ENCODE assay signal across 26 cellular contexts in genomic region chr10:76202777-76203176, GRCh38.
DNase-seq lines count a peak whose midpoint lies in the region; FAIRE-seq and TF ChIP-seq lines count a peak whose summit lies in the region.
"Had no signal": no experiment of that assay in that cellular context is flagged by ENCODE, and none has a peak within 500 bp of the region (broad histone marks: within the 10 kb centered on the region; RNA-seq: fewer than 3 reads in every experiment).

No MANE protein-coding gene starts in this region.

- no peak overlapping the region for H2AFZ ChIP-seq in neural cell (ENCODE audit: low read depth, low read length)
- H2AFZ ChIP-seq: neural progenitor cell had no signal

- no peaks in the 10 kb centered on the region for H3K9me3 Mint-ChIP-seq in activated naive CD8-positive, alpha-beta T cell treated with anti-CD3 and anti-CD28 coated beads for 36 hours
- H3K9me3 Mint-ChIP-seq: activated naive CD4-positive, alpha-beta T cell treated with anti-CD3 and anti-CD28 coated beads, Interleukin-2, amount 50 U/mL, for 72 hours; activated T-cell treated with anti-CD3 and anti-CD28 coated beads, Interleukin-2, amount 50 U/mL, for 4 hours; central memory CD8-positive, alpha-beta T cell; effector memory CD8-positive, alpha-beta T cell; mesothelial cell of epicardium; stimulated activated memory B cell treated with anti-CD40 and anti-IgM and Interleukin-4, amounts not matched to agents 10 μg/mL and 1 μg/mL and 100 μg/mL, for 72 hours; T-helper 1 cell treated with Interleukin-12 subunit alpha and Interleukin-12 subunit beta and Interleukin-4 antibody, amounts not matched to agents 30 μg/mL and 1 μg/mL, for 36 hours had no signal

- H3K36me3 ChIP-seq in neural cell (ENCODE audit: insufficient read depth, low read length) (no peaks in the 10 kb centered on the region), BE2C (no peaks in the 10 kb centered on the region)
- H3K36me3 ChIP-seq: neural progenitor cell had no signal

- H4K20me1 ChIP-seq in neural cell (ENCODE audit: insufficient read depth): no peaks in the 10 kb centered on the region

- H3K79me2 ChIP-seq in neural cell (replicated peaks; ENCODE audit: insufficient read depth, low read length): no peaks in the 10 kb centered on the region

- FAIRE-seq in GM12891 (lab: Jason Lieb, UNC): no peak

- no peak for TF ChIP-seq POLR2A in GM12891 (IDR thresholded peaks at IDR 0.05; ENCODE audit: low read depth, low read length)

- TF ChIP-seq CTCF in AG10803 (conservative IDR thresholded peaks at IDR 0.05; ENCODE audit: low read length): no peak
- no peak for TF ChIP-seq CTCF in neural cell (IDR thresholded peaks at IDR 0.05; ENCODE audit: poor library complexity, severe bottlenecking)
- no peak for TF ChIP-seq CTCF in BE2C (IDR thresholded peaks at IDR 0.05; ENCODE audit: low read depth, low read length)

- no peak overlapping the region for H3K27ac ChIP-seq in neural cell (ENCODE audit: low read length)
- H3K27ac ChIP-seq: neural progenitor cell had no signal

- no peaks in the 10 kb centered on the region for H3F3A ChIP-seq in neural cell (ENCODE audit: insufficient read depth, low read length, poor library complexity, severe bottlenecking)

- H3K4me2 ChIP-seq in neural cell (ENCODE audit: low read length): peak overlapping the region; percentile 6
- H3K4me2 ChIP-seq: neural progenitor cell had no signal

- TF ChIP-seq EP300 in neural cell (conservative IDR thresholded peaks at IDR 0.05; ENCODE audit: poor library complexity, severe bottlenecking): no peak

- DNase-seq in AG10803 (ENCODE audit: low read depth): peak; percentile 94
- DNase-seq in RPMI7951 (ENCODE audit: low read depth): peak; percentile 64
- peak; percentile 56 for DNase-seq in epidermal melanocyte (ENCODE audit: insufficient read length, low spot score)
- DNase-seq in stimulated activated naive CD4-positive, alpha-beta T cell treated with Interleukin-2 at 50 U/mL for 16 hours (lab: John Stamatoyannopoulos, UW): no peak
- no peak for DNase-seq in activated naive CD8-positive, alpha-beta T cell treated with anti-CD3 and anti-CD28 coated beads for 36 hours
- DNase-seq in BE2C: no peak
- no peak for DNase-seq in GM12891 (ENCODE audit: insufficient read length, low spot score)
- DNase-seq: activated CD4-positive, CD25-positive, alpha-beta regulatory T cell; activated CD8-positive, alpha-beta T cell treated with anti-CD3 and anti-CD28 coated beads, Interleukin-2, amount 10 ng/mL, durations not matched to agents 7 days and 5 days; activated T-cell treated with anti-CD3 and anti-CD28 coated beads, Interleukin-2, amount 50 U/mL, for 4 hours; Caco-2; effector memory CD8-positive, alpha-beta T cell; foreskin melanocyte; NCI-H1105; NCI-H524; retina; SHP77; stimulated activated CD4-positive, alpha-beta T cell treated with anti-CD3 and anti-CD28 coated beads, Interleukin-15, amount 100 ng/mL, for 24 hours had no signal

- H3K4me3 Mint-ChIP-seq in activated naive CD8-positive, alpha-beta T cell treated with anti-CD3 and anti-CD28 coated beads for 36 hours: no peak overlapping the region
- H3K4me3 Mint-ChIP-seq: activated CD8-positive, alpha-beta T cell treated with anti-CD3 and anti-CD28 coated beads, Interleukin-2, amount 10 ng/mL, durations not matched to agents 7 days and 5 days; activated T-cell treated with anti-CD3 and anti-CD28 coated beads, Interleukin-2, amount 50 U/mL, for 4 hours; central memory CD8-positive, alpha-beta T cell; effector memory CD8-positive, alpha-beta T cell; mesothelial cell of epicardium; neural progenitor cell; stimulated activated memory B cell treated with anti-CD40 and anti-IgM and Interleukin-4, amounts not matched to agents 10 μg/mL and 1 μg/mL and 100 μg/mL, for 72 hours; T-helper 1 cell treated with Interleukin-12 subunit alpha and Interleukin-12 subunit beta and Interleukin-4 antibody, amounts not matched to agents 30 μg/mL and 1 μg/mL, for 36 hours; type B pancreatic cell had no signal

- no peaks in the 10 kb centered on the region for H3K9me3 ChIP-seq in neural cell (ENCODE audit: low read length)
- no peaks in the 10 kb centered on the region for H3K9me3 ChIP-seq in BE2C
- H3K9me3 ChIP-seq: Caco-2 had no signal

- no peaks in the 10 kb centered on the region for H3K27me3 Mint-ChIP-seq in activated naive CD8-positive, alpha-beta T cell treated with anti-CD3 and anti-CD28 coated beads for 36 hours
- H3K27me3 Mint-ChIP-seq: central memory CD8-positive, alpha-beta T cell; effector memory CD8-positive, alpha-beta T cell; stimulated activated memory B cell treated with anti-CD40 and anti-IgM and Interleukin-4, amounts not matched to agents 10 μg/mL and 1 μg/mL and 100 μg/mL, for 72 hours had no signal

- no peak overlapping the region for H3K27ac Mint-ChIP-seq in activated naive CD8-positive, alpha-beta T cell treated with anti-CD3 and anti-CD28 coated beads for 36 hours
- H3K27ac Mint-ChIP-seq: activated CD8-positive, alpha-beta T cell treated with anti-CD3 and anti-CD28 coated beads, Interleukin-2, amount 10 ng/mL, durations not matched to agents 7 days and 5 days; activated naive CD4-positive, alpha-beta T cell treated with anti-CD3 and anti-CD28 coated beads, Interleukin-2, amount 50 U/mL, for 72 hours; effector memory CD8-positive, alpha-beta T cell; mesothelial cell of epicardium; neural progenitor cell; stimulated activated memory B cell treated with anti-CD40 and anti-IgM and Interleukin-4, amounts not matched to agents 10 μg/mL and 1 μg/mL and 100 μg/mL, for 72 hours; T-helper 1 cell treated with Interleukin-12 subunit alpha and Interleukin-12 subunit beta and Interleukin-4 antibody, amounts not matched to agents 30 μg/mL and 1 μg/mL, for 36 hours; type B pancreatic cell had no signal

- no peaks in the 10 kb centered on the region for H3K4me1 Mint-ChIP-seq in activated naive CD8-positive, alpha-beta T cell treated with anti-CD3 and anti-CD28 coated beads for 36 hours
- H3K4me1 Mint-ChIP-seq: central memory CD8-positive, alpha-beta T cell; stimulated activated memory B cell treated with anti-CD40 and anti-IgM and Interleukin-4, amounts not matched to agents 10 μg/mL and 1 μg/mL and 100 μg/mL, for 72 hours had no signal

- H3K27me3 ChIP-seq in neural cell (ENCODE audit: insufficient read depth, low read depth, low read length) (no peaks in the 10 kb centered on the region), BE2C (no peaks in the 10 kb centered on the region)
- H3K27me3 ChIP-seq: neural progenitor cell had no signal

- H3K9me2 ChIP-seq in neural cell (ENCODE audit: insufficient read depth, low read length): no peaks in the 10 kb centered on the region

- no peak for TF ChIP-seq RAD21 in neural cell (conservative IDR thresholded peaks at IDR 0.05)

- H3K36me3 Mint-ChIP-seq in activated naive CD8-positive, alpha-beta T cell treated with anti-CD3 and anti-CD28 coated beads for 36 hours: no peaks in the 10 kb centered on the region
- H3K36me3 Mint-ChIP-seq: activated naive CD4-positive, alpha-beta T cell treated with anti-CD3 and anti-CD28 coated beads, Interleukin-2, amount 50 U/mL, for 72 hours; mesothelial cell of epicardium; stimulated activated memory B cell treated with anti-CD40 and anti-IgM and Interleukin-4, amounts not matched to agents 10 μg/mL and 1 μg/mL and 100 μg/mL, for 72 hours had no signal

- H3K9ac ChIP-seq in neural cell (ENCODE audit: low read length): no peak overlapping the region
- H3K9ac ChIP-seq: neural progenitor cell had no signal

- H3K4me1 ChIP-seq in BE2C: no peaks in the 10 kb centered on the region

- no peak overlapping the region for H3K4me3 ChIP-seq in AG10803 (ENCODE audit: low read length)
- no peak overlapping the region for H3K4me3 ChIP-seq in neural cell (ENCODE audit: low read length)
- no peak overlapping the region for H3K4me3 ChIP-seq in BE2C (ENCODE audit: low read depth, low read length)
- H3K4me3 ChIP-seq: neural progenitor cell had no signal

TF ChIP-seq in neural cell, 6 proteins besides CTCF, POLR2A, EP300 and RAD21 (continues in another document):
- TF ChIP-seq MXI1 (conservative IDR thresholded peaks at IDR 0.05; ENCODE audit: poor library complexity, severe bottlenecking): no peak

TF ChIP-seq in GM12891, 5 proteins besides CTCF, POLR2A, EP300 and RAD21:
- TF ChIP-seq PAX5 (IDR thresholded peaks at IDR 0.05; ENCODE audit: insufficient read depth, low read length, severe bottlenecking) (no peak), TAF1 (IDR thresholded peaks at IDR 0.05; ENCODE audit: low read depth, low read length) (no peak), SPI1 (IDR thresholded peaks at IDR 0.05; ENCODE audit: low read depth, low read length) (no peak), POU2F2 (IDR thresholded peaks at IDR 0.05; ENCODE audit: low read depth, low read length) (no peak), POLR2AphosphoS5 (IDR thresholded peaks at IDR 0.05; ENCODE audit: low read depth, low read length) (no peak)

Comparison
In these comparisons a context has a peak if more than half of its experiments do, and no peak if none do; other contexts are left out.
1. DNase-seq: peak in AG10803 (single experiment), RPMI7951 (single experiment) and epidermal melanocyte (single experiment); none in stimulated activated naive CD4-positive, alpha-beta T cell treated with Interleukin-2 at 50 U/mL for 16 hours (single experiment), activated naive CD8-positive, alpha-beta T cell treated with anti-CD3 and anti-CD28 coated beads for 36 hours (single experiment), BE2C (single experiment) and GM12891 (single experiment).